In the genomic region with DNA sequence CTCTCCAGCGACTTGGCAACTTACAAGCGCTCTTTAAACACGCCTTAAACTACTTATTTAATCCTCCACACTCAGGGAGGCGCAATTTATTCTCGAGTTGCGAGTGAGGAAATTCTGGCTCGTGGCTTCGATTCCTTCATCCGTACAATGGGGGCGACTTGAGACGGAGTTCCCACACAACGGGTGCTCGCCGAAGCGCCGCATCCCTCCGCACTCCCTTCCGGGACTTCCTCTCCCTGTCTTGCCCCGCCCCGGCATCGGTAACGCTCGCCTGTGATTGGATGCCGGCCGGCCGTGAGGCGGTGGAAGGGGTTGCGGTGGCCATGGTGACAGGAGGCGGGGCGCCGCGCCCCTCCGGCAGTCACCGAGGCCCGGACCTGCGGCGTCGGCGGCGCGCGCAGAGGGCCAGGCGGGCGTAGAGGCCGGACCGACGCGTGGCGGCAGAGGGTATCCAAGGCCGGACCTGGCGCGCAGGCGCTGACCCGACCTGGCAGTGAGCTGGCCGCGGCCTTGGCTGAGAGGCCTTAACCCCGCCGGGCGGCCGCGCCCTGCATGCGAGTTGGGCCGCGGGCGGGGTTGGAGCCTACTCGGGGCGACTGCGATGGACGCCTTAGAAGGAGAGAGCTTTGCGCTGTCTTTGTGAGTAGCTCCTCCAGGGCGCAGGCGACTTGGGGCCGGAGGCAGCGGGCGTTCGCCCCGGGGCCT, we compare ENCODE assay signal across 1 cellular context.
TF ChIP-seq lines count a peak whose summit lies in the region.

TSS of gene ARL2BP (plus strand) at position 493 of the 705 bp plus-strand sequence. CDS start at position 602, 109 bp downstream.

TF ChIP-seq in H1, 55 proteins besides CTCF, POLR2A, EP300 and RAD21:
- TF ChIP-seq CHD2 (IDR thresholded peaks at IDR 0.05; ENCODE audit: low read length), result peak; percentile 77
- TF ChIP-seq TAF7 (optimal IDR thresholded peaks at IDR 0.05; ENCODE audit: borderline replicate concordance, low read depth, low read length), result no peak
- peak; percentile 78 for TF ChIP-seq TAF1 (IDR thresholded peaks at IDR 0.05; ENCODE audit: low read depth, low read length)
- no peak for TF ChIP-seq NANOG (IDR thresholded peaks at IDR 0.05; ENCODE audit: insufficient read depth, low read depth, low read length, poor library complexity, severe bottlenecking)
- TF ChIP-seq KDM4A (IDR thresholded peaks at IDR 0.05; ENCODE audit: low read depth, low read length, severe bottlenecking), result peak; percentile 18
- peak; percentile 69 for TF ChIP-seq ASH2L (IDR thresholded peaks at IDR 0.05; ENCODE audit: low read length)
- TF ChIP-seq SIRT6 (IDR thresholded peaks at IDR 0.05; ENCODE audit: low read length), result no peak
- TF ChIP-seq RBBP5 (IDR thresholded peaks at IDR 0.05; ENCODE audit: borderline replicate concordance, low read depth, low read length), result peak; percentile 41; the same call in 1 of the 2 replicates
- TF ChIP-seq MAX (IDR thresholded peaks at IDR 0.05), result peak; percentile 67; the same call in 1 of the 2 replicates
- TF ChIP-seq, protein P1, sequence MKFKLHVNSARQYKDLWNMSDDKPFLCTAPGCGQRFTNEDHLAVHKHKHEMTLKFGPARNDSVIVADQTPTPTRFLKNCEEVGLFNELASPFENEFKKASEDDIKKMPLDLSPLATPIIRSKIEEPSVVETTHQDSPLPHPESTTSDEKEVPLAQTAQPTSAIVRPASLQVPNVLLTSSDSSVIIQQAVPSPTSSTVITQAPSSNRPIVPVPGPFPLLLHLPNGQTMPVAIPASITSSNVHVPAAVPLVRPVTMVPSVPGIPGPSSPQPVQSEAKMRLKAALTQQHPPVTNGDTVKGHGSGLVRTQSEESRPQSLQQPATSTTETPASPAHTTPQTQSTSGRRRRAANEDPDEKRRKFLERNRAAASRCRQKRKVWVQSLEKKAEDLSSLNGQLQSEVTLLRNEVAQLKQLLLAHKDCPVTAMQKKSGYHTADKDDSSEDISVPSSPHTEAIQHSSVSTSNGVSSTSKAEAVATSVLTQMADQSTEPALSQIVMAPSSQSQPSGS (IDR thresholded peaks at IDR 0.05; ENCODE audit: low read length), result 0 out of 2 replicates have a peak, but pooled peaks have one; percentile 58
- TF ChIP-seq YY1 (IDR thresholded peaks at IDR 0.05; ENCODE audit: low read depth, low read length), result 0 out of 2 replicates have a peak, but pooled peaks have one; percentile 9
- peak; percentile 59; the same call in 1 of the 2 replicates for TF ChIP-seq CREB1 (IDR thresholded peaks at IDR 0.05)
- peak; percentile 63; the same call in 1 of the 2 replicates for TF ChIP-seq SP1 (IDR thresholded peaks at IDR 0.05; ENCODE audit: low read depth, low read length)
- no peak for TF ChIP-seq CTBP2 (IDR thresholded peaks at IDR 0.05; ENCODE audit: borderline replicate concordance, insufficient read depth, insufficient read length, low read length)
- peak; percentile 45; the same call in 1 of the 2 replicates for TF ChIP-seq NRF1 (IDR thresholded peaks at IDR 0.05; ENCODE audit: low read depth, low read length)
- TF ChIP-seq POLR2AphosphoS5 (IDR thresholded peaks at IDR 0.05; ENCODE audit: low read depth, low read length), result peak; percentile 79
- TF ChIP-seq TBP (IDR thresholded peaks at IDR 0.05; ENCODE audit: low read depth, low read length), result peak; percentile 46; the same call in 1 of the 2 replicates
- TF ChIP-seq CBX8 (IDR thresholded peaks at IDR 0.05; ENCODE audit: borderline replicate concordance, low read depth, low read length), result no peak
- TF ChIP-seq E2F6 (IDR thresholded peaks at IDR 0.05), result no peak; the same call in 1 of the 2 replicates
- no peak for TF ChIP-seq KDM5A (IDR thresholded peaks at IDR 0.05; ENCODE audit: low read length)
- TF ChIP-seq RNF2 (IDR thresholded peaks at IDR 0.05; ENCODE audit: borderline replicate concordance, low read depth, low read length, missing control alignments, poor library complexity, severe bottlenecking), result no peak
- TF ChIP-seq SP4 (IDR thresholded peaks at IDR 0.05; ENCODE audit: low read length), result no peak
- TF ChIP-seq BACH1 (IDR thresholded peaks at IDR 0.05; ENCODE audit: low read length), result no peak
- TF ChIP-seq, protein P2, sequence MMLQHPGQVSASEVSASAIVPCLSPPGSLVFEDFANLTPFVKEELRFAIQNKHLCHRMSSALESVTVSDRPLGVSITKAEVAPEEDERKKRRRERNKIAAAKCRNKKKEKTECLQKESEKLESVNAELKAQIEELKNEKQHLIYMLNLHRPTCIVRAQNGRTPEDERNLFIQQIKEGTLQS (IDR thresholded peaks at IDR 0.05; ENCODE audit: insufficient read depth, low read depth, low read length), result no peak
- TF ChIP-seq SUZ12 (IDR thresholded peaks at IDR 0.05; ENCODE audit: low read length), result no peak
- no peak for TF ChIP-seq EGR1 (IDR thresholded peaks at IDR 0.05; ENCODE audit: borderline replicate concordance, low read depth, low read length)
- peak; percentile 10 to 70; a peak in 3 of 4 replicates for TF ChIP-seq SIN3A (conservative IDR thresholded peaks at IDR 0.05 in 1 of 2, IDR thresholded peaks at IDR 0.05 in 1 of 2; ENCODE audit: low read depth in 1 of 2, low read length in 2 of 2)
- 0 out of 2 replicates have a peak, but pooled peaks have one; percentile 17 for TF ChIP-seq TEAD4 (IDR thresholded peaks at IDR 0.05; ENCODE audit: low read depth, low read length)
- TF ChIP-seq USF2 (IDR thresholded peaks at IDR 0.05; ENCODE audit: low read length), result no peak
- peak; percentile 63 for TF ChIP-seq PHF8 (conservative IDR thresholded peaks at IDR 0.05; ENCODE audit: low read depth, low read length)
TF ChIP-seq in H1: peak in this region for 16.
